9 cellular contexts compared by ENCODE assay signal in genomic region chrX:54891573-54891972, GRCh38. TPM values are rescaled to one million over a fixed set of nuclear protein-coding genes. Genes with fewer than 3 reads are reported as not detected.
DNase-seq lines count a peak whose midpoint lies in the region; ATAC-seq and TF ChIP-seq lines count a peak whose summit lies in the region.
"Had no signal": no experiment of that assay in that cellular context is flagged by ENCODE, and none has a peak within 500 bp of the region (broad histone marks: within the 10 kb centered on the region; RNA-seq: fewer than 3 reads in every experiment).

No MANE protein-coding gene starts in this region.

- no peaks in the 10 kb centered on the region for H3K4me1 Mint-ChIP-seq in activated CD4-positive, alpha-beta memory T cell treated with anti-CD3 and anti-CD28 coated beads, Interleukin-2, amount 10 ng/mL, durations not matched to agents 7 days and 5 days
- H3K4me1 Mint-ChIP-seq: IgD-negative memory B cell had no signal

- no peak overlapping the region for H3K27ac Mint-ChIP-seq in activated CD4-positive, alpha-beta memory T cell treated with anti-CD3 and anti-CD28 coated beads, Interleukin-2, amount 10 ng/mL, durations not matched to agents 7 days and 5 days
- H3K27ac Mint-ChIP-seq: IgD-negative memory B cell had no signal

- no peak for ATAC-seq in HG03139 (IDR thresholded peaks at IDR 0.05; ENCODE audit: unreplicated experiment)
- no peak for ATAC-seq in GM21717 (IDR thresholded peaks at IDR 0.05; ENCODE audit: unreplicated experiment)

- no peaks in the 10 kb centered on the region for H3K9me3 Mint-ChIP-seq in activated CD4-positive, alpha-beta memory T cell treated with anti-CD3 and anti-CD28 coated beads, Interleukin-2, amount 10 ng/mL, durations not matched to agents 7 days and 5 days

- POLR2A ChIA-PET in activated CD4-positive, alpha-beta memory T cell treated with anti-CD3 and anti-CD28 coated beads, Interleukin-2, amount 10 ng/mL, durations not matched to agents 7 days and 5 days (lab: Charles Lee) = no interaction called here

- peaks cover 4% of the 10 kb centered on the region for H3K27me3 Mint-ChIP-seq in activated CD4-positive, alpha-beta memory T cell treated with anti-CD3 and anti-CD28 coated beads, Interleukin-2, amount 10 ng/mL, durations not matched to agents 7 days and 5 days

- CTCF ChIA-PET in activated CD4-positive, alpha-beta memory T cell treated with anti-CD3 and anti-CD28 coated beads, Interleukin-2, amount 10 ng/mL, durations not matched to agents 7 days and 5 days (lab: Charles Lee) = interaction anchor here (0.7 to 1.2 kb wide), 2 partner anchors 59 to 166 kb away, joined by 3 read pairs; no protein-coding TSS in a partner anchor

- no peak overlapping the region for H3K4me3 Mint-ChIP-seq in activated CD4-positive, alpha-beta memory T cell treated with anti-CD3 and anti-CD28 coated beads, Interleukin-2, amount 10 ng/mL, durations not matched to agents 7 days and 5 days
- H3K4me3 Mint-ChIP-seq: IgD-negative memory B cell had no signal

- DNase-seq in AG20443 (ENCODE audit: low spot score) = peak; percentile 14
- DNase-seq in GM10266 (ENCODE audit: extremely low spot score) = peak; percentile 8
- DNase-seq in NCI-H1694 (lab: John Stamatoyannopoulos, UW) = peak; percentile 4
- DNase-seq in activated CD4-positive, alpha-beta memory T cell treated with anti-CD3 and anti-CD28 coated beads, Interleukin-2, amount 10 ng/mL, durations not matched to agents 7 days and 5 days = peak; percentile 18
- DNase-seq in glomerular endothelial cell (ENCODE audit: extremely low read depth, low read depth, low spot score) = peak; percentile 10
- DNase-seq in stimulated activated CD4-positive, alpha-beta T cell treated with anti-CD3 and anti-CD28 coated beads, Interleukin-2, amount 100 ng/mL, for 4 hours (ENCODE audit: low read depth) = peak; percentile 12

- TF ChIP-seq CTCF in GM10266 (IDR thresholded peaks at IDR 0.05; ENCODE audit: control insufficient read depth, insufficient read depth, low read depth, missing control alignments) = peak; percentile 57

- no peaks in the 10 kb centered on the region for H3K36me3 Mint-ChIP-seq in activated CD4-positive, alpha-beta memory T cell treated with anti-CD3 and anti-CD28 coated beads, Interleukin-2, amount 10 ng/mL, durations not matched to agents 7 days and 5 days (ENCODE audit: low read depth)
- H3K36me3 Mint-ChIP-seq: IgD-negative memory B cell had no signal

RNA-seq across cellular contexts. Expression of gene TRO, which starts 29.1 kb away (rescaled TPM):
- 1 to 10 TPM; 1.4 to 1.5 TPM for total RNA-seq in activated CD4-positive, alpha-beta memory T cell treated with anti-CD3 and anti-CD28 coated beads, Interleukin-2, amount 10 ng/mL, durations not matched to agents 7 days and 5 days
- 9.5 and 15.0 TPM in 2 replicates for total RNA-seq in glomerular endothelial cell
